ENCODE assay signal across 8 cellular contexts in the genomic region with DNA sequence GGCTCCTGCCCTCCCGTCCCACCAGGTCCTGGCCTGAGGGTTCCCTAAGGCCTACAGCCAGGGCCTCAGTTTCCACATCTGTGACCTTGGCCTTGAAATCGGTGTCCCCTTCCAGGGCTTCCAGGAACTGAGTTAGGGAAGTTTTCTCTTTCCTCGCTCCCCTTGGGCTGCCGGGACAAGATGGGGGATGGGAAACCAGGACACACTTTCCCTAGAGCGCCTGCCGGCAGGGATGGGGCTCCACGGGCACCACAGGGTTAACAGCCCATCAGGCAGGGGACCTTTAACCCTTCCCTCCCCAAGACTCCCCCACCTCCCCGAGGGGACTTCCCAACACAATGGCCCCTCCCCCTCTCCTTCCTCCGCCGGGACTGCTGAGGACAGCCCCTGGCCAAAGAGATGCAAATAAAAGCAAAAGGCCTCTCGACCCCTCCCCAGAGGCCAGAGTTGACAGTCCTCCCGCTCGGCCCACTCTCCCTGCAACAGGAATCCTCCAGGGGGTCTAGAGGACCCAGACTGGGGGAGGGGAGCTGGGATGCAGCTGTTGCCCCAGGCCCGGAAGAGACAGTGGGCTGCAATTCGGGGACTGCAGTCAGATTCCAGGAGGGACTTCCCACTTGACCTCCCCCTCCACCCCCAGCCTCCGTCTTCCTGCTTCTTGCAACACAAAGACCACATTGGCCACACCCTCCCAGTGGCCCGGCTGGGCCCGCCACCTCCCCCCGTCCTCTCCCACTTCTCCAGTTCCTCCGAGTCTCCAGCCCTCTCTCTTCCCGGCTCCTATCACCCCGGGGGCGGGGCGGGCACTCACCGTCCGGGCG. TPM values are rescaled to one million over a fixed set of nuclear protein-coding genes. Genes with fewer than 3 reads are reported as not detected.
DNase-seq lines count a peak whose midpoint lies in the region; ATAC-seq, FAIRE-seq and TF ChIP-seq lines count a peak whose summit lies in the region.

No MANE protein-coding gene starts in this region.

- no peaks in the 10 kb centered on the region for H3K27me3 ChIP-seq in SJSA1 (replicated peaks)
- H3K27me3 ChIP-seq in brain microvascular endothelial cell (replicated peaks): no peaks in the 10 kb centered on the region
- H3K27me3 ChIP-seq in iPS-18a (ENCODE audit: control insufficient read depth, insufficient read depth, low read length): peaks cover 12% of the 10 kb centered on the region

- no peak for TF ChIP-seq CTCF in brain microvascular endothelial cell (IDR thresholded peaks at IDR 0.05; ENCODE audit: low read depth, low read length, missing control alignments)

- peak overlapping the region; percentile 50 for H3K9ac ChIP-seq in iPS-18a (ENCODE audit: low read length)

- peak; percentile 98 for DNase-seq in EL
- peak; percentile 86 for DNase-seq in HTR-8/SVneo (ENCODE audit: insufficient read length, low spot score)
- DNase-seq in SJSA1 (ENCODE audit: low read depth in 1 of 2, low spot score in 2 of 2): peak; percentile 93 to 98
- DNase-seq in brain microvascular endothelial cell: peak; percentile 90
- DNase-seq in sciatic nerve (ENCODE audit: low spot score): peak; percentile 92

- H3K36me3 ChIP-seq in SJSA1 (peaks cover 8% of the 10 kb centered on the region), brain microvascular endothelial cell (replicated peaks) (peaks cover 8% of the 10 kb centered on the region), iPS-18a (ENCODE audit: control insufficient read depth, low read depth, low read length) (no peaks in the 10 kb centered on the region)

- ATAC-seq in sciatic nerve (peak; percentile 72), HG03565 (IDR thresholded peaks at IDR 0.05; ENCODE audit: unreplicated experiment) (no peak), GM19463 (IDR thresholded peaks at IDR 0.05; ENCODE audit: unreplicated experiment) (no peak)

- FAIRE-seq in HTR-8/SVneo (lab: Jason Lieb, UNC): peak; percentile 40

- intact Hi-C loops in sciatic nerve (cut with DNase I): no loop called here

- H3K4me1 ChIP-seq in SJSA1 (replicated peaks) (peaks cover 68% of the 10 kb centered on the region), iPS-18a (ENCODE audit: control insufficient read depth, low read depth, low read length) (peaks cover 22% of the 10 kb centered on the region)

- H3K4me3 ChIP-seq in SJSA1: peak overlapping the region; percentile 39
- peak overlapping the region; percentile 50 for H3K4me3 ChIP-seq in brain microvascular endothelial cell (ENCODE audit: low read depth, low read length)
- H3K4me3 ChIP-seq in iPS-18a (ENCODE audit: low read length): peak overlapping the region; percentile 64

- H3K9me3 ChIP-seq in SJSA1 (replicated peaks) (no peaks in the 10 kb centered on the region), iPS-18a (ENCODE audit: control insufficient read depth, low read depth, low read length) (no peaks in the 10 kb centered on the region)

- peak overlapping the region; percentile 98 for H3K27ac ChIP-seq in SJSA1
- H3K27ac ChIP-seq in brain microvascular endothelial cell: peak overlapping the region; percentile 92
- peak overlapping the region; percentile 74 for H3K27ac ChIP-seq in iPS-18a (ENCODE audit: low read length)

- in situ Hi-C loops in brain microvascular endothelial cell (cut with HindIII; ENCODE audit: low pct_ligation_motif_present, low sequenced_read_pairs): no loop called here

RNA-seq across cellular contexts. Expression of a gene that starts 3.4 kb away (rescaled TPM):
- total RNA-seq in SJSA1 (2014; rRNA removed; shearing (Covaris generic)): 4.5 and 10.1 TPM in 2 replicates
- 5.4 TPM for total RNA-seq in sciatic nerve

RNA-seq across cellular contexts. Expression of a gene that starts 28.8 kb away (rescaled TPM):
- 8.0 and 12.1 TPM in 2 replicates for total RNA-seq in SJSA1 (2014; rRNA removed; shearing (Covaris generic))
- 42.4 TPM for total RNA-seq in sciatic nerve

RNA-seq across cellular contexts. Expression of a gene that starts 47.1 kb away (rescaled TPM):
- 2.4 and 2.5 TPM in 2 replicates for total RNA-seq in SJSA1 (2014; rRNA removed; shearing (Covaris generic))
- 28.2 TPM for total RNA-seq in sciatic nerve
